ENCODE assay signal across 27 cellular contexts in genomic region chr2:75173746-75174145, GRCh38. TPM values are rescaled to one million over a fixed set of nuclear protein-coding genes. Genes with fewer than 3 reads are reported as not detected.
DNase-seq lines count a peak whose midpoint lies in the region; ATAC-seq and TF ChIP-seq lines count a peak whose summit lies in the region.
"Had no signal": no experiment of that assay in that cellular context is flagged by ENCODE, and none has a peak within 500 bp of the region (broad histone marks: within the 10 kb centered on the region; RNA-seq: fewer than 3 reads in every experiment).

No MANE protein-coding gene starts in this region.

- no peak overlapping the region for H2BK12ac ChIP-seq in H9 (ENCODE audit: insufficient read length, low read depth, low read length)

- H3K79me2 ChIP-seq in H9 (ENCODE audit: insufficient read depth, low read length), result no peaks in the 10 kb centered on the region

- peaks cover 13 to 15% of the 10 kb centered on the region in 2 experiments for H3K9me3 Mint-ChIP-seq in H9
- H3K9me3 Mint-ChIP-seq: CD14-positive monocyte had no signal

- no peak for DNase-seq in H9
- peak; percentile 2 for DNase-seq in NCI-H69 (lab: John Stamatoyannopoulos, UW)
- peak; percentile 64 for DNase-seq in islet precursor cell
- DNase-seq in T-helper 9 cell, result no peak
- DNase-seq in effector memory CD4-positive, alpha-beta T cell, result no peak
- DNase-seq in right lobe of liver, result no peak
- DNase-seq: Calu3; CD8-positive, alpha-beta memory T cell; Kasumi-1; MV-4-11; NCI-H1105; NCI-H1436 treated with DMSO at 0.1 percent for 48 hours; NCI-H187 treated with DMSO at 0.1 percent for 48 hours; NCI-H2107; NCI-H446 treated with DMSO at 0.1 percent for 48 hours; NCI-H526; OCI-M1; Peyer's patch; SHP77 treated with DMSO at 0.1 percent for 48 hours; T-helper 1 cell had no signal

- no peak overlapping the region for H3K56ac ChIP-seq in H9 (ENCODE audit: insufficient read length, low read depth, low read length)

- no peak overlapping the region for H3K9ac ChIP-seq in H9 (ENCODE audit: extremely low read depth, insufficient read length, low read length)

- no peak overlapping the region for H2BK5ac ChIP-seq in H9 (ENCODE audit: insufficient read length, low read length)

- no peaks in the 10 kb centered on the region for H3K36me3 ChIP-seq in effector memory CD4-positive, alpha-beta T cell (ENCODE audit: control insufficient read depth, insufficient read depth, low read length)
- no peaks in the 10 kb centered on the region for H3K36me3 ChIP-seq in right lobe of liver
- H3K36me3 ChIP-seq: Peyer's patch had no signal

- no peaks in the 10 kb centered on the region for H3K79me1 ChIP-seq in H9 (ENCODE audit: insufficient read depth, low read depth, low read length, poor library complexity, severe bottlenecking)

- no peak overlapping the region for H3T11ph ChIP-seq in H9 (ENCODE audit: low read length)

- H2BK120ac ChIP-seq in H9 (ENCODE audit: low read depth, low read length, poor library complexity, severe bottlenecking), result no peak overlapping the region

- no peak overlapping the region for H2BK20ac ChIP-seq in H9 (ENCODE audit: low read depth, low read length, poor library complexity, severe bottlenecking)

- H3K4ac ChIP-seq in H9 (ENCODE audit: low read depth, low read length), result no peak overlapping the region

- H3K27ac Mint-ChIP-seq in H9, result peak overlapping the region; percentile 23 to 96 (median 83)
- H3K27ac Mint-ChIP-seq: B cell; CD14-positive monocyte; CD8-positive, alpha-beta memory T cell had no signal

- H3K9me3 ChIP-seq in H9 (ENCODE audit: control insufficient read depth, low read depth, low read length) (no peaks in the 10 kb centered on the region), right lobe of liver (no peaks in the 10 kb centered on the region)
- no peaks in the 10 kb centered on the region for H3K9me3 ChIP-seq in effector memory CD4-positive, alpha-beta T cell (ENCODE audit: control insufficient read depth, low read length)
- H3K9me3 ChIP-seq: Peyer's patch had no signal

- H3K4me1 ChIP-seq in H9 (ENCODE audit: insufficient read depth, low read length) (peaks cover 9% of the 10 kb centered on the region; the same call in 1 of the 2 replicates), right lobe of liver (no peaks in the 10 kb centered on the region)
- H3K4me1 ChIP-seq in effector memory CD4-positive, alpha-beta T cell (ENCODE audit: control insufficient read depth, insufficient read depth, low read length, poor library complexity, severe bottlenecking), result no peaks in the 10 kb centered on the region
- H3K4me1 ChIP-seq: Peyer's patch had no signal

- H3K27ac ChIP-seq in H9 (ENCODE audit: insufficient read length, low read depth, low read length) (peak overlapping the region; percentile 62), right lobe of liver (no peak overlapping the region)
- no peak overlapping the region for H3K27ac ChIP-seq in effector memory CD4-positive, alpha-beta T cell (ENCODE audit: insufficient read depth, low read length, poor library complexity, severe bottlenecking)
- H3K27ac ChIP-seq: Peyer's patch had no signal

- H2AK5ac ChIP-seq in H9 (ENCODE audit: insufficient read length, low read length), result no peak overlapping the region

- TF ChIP-seq CTCF in H9 (conservative IDR thresholded peaks at IDR 0.05), result no peak
- no peak for TF ChIP-seq CTCF in right lobe of liver (IDR thresholded peaks at IDR 0.05)

- H3K4me3 ChIP-seq in effector memory CD4-positive, alpha-beta T cell (ENCODE audit: insufficient read depth, low read depth, low read length, poor library complexity, severe bottlenecking), result no peak overlapping the region
- no peak overlapping the region for H3K4me3 ChIP-seq in right lobe of liver
- H3K4me3 ChIP-seq: K562, Peyer's patch had no signal

- H2AFZ ChIP-seq in H9 (ENCODE audit: low read length), result no peak overlapping the region

- H3K23ac ChIP-seq in H9 (ENCODE audit: insufficient read length, low read depth, low read length), result no peak overlapping the region

- H2BK15ac ChIP-seq in H9 (ENCODE audit: low read depth, low read length), result no peak overlapping the region

- intact Hi-C loops in right lobe of liver (cut with DNase I), result no loop called here

- H3K4me3 Mint-ChIP-seq in H9, result peak overlapping the region in 1 of 2 experiments; percentile 2; a peak in 1 of 5 replicates
- H3K4me3 Mint-ChIP-seq: B cell; CD14-positive monocyte; CD8-positive, alpha-beta memory T cell had no signal

- H3K27me3 ChIP-seq in H9 (ENCODE audit: insufficient read depth, low read length) (no peaks in the 10 kb centered on the region), right lobe of liver (no peaks in the 10 kb centered on the region)
- H3K27me3 ChIP-seq in effector memory CD4-positive, alpha-beta T cell (replicated peaks; ENCODE audit: control insufficient read depth, insufficient read depth, low read length, poor library complexity, severe bottlenecking), result no peaks in the 10 kb centered on the region
- H3K27me3 ChIP-seq: Peyer's patch had no signal

- H4K5ac ChIP-seq in H9 (ENCODE audit: insufficient read length, low read depth, low read length), result no peak overlapping the region

- TF ChIP-seq POLR2A in right lobe of liver (IDR thresholded peaks at IDR 0.05), result no peak

- no peak overlapping the region for H4K8ac ChIP-seq in H9 (replicated peaks; ENCODE audit: insufficient read length, low read depth, low read length)

- H3K23me2 ChIP-seq in H9 (ENCODE audit: insufficient read length, low read depth, low read length, poor library complexity, severe bottlenecking), result no peaks in the 10 kb centered on the region

- H3K14ac ChIP-seq in H9 (ENCODE audit: insufficient read depth, low read length), result peak overlapping the region; percentile 63; the same call in 1 of the 2 replicates

- ATAC-seq in GM19328 (IDR thresholded peaks at IDR 0.05; ENCODE audit: unreplicated experiment) (no peak), right lobe of liver (no peak)
- ATAC-seq: K562 had no signal

- peak overlapping the region; percentile 23 for H3K4me2 ChIP-seq in H9 (ENCODE audit: insufficient read depth, insufficient read length, low read length)

- peaks cover 10 to 32% (median 20%) of the 10 kb centered on the region in 3 experiments for H3K36me3 Mint-ChIP-seq in H9 (ENCODE audit: insufficient read depth in 1 of 3, low read depth in 3 of 3)
- H3K36me3 Mint-ChIP-seq: CD14-positive monocyte had no signal

- H4K91ac ChIP-seq in H9 (ENCODE audit: insufficient read length, low read depth, low read length), result no peak overlapping the region

- no peaks in the 10 kb centered on the region for H3K27me3 Mint-ChIP-seq in H9 (ENCODE audit: low read depth)

- H3K18ac ChIP-seq in H9 (ENCODE audit: insufficient read length, low read depth, low read length), result no peak overlapping the region

- H3K4me1 Mint-ChIP-seq in H9, result peaks cover 50 to 52% of the 10 kb centered on the region in 2 experiments
- H3K4me1 Mint-ChIP-seq: B cell; CD14-positive monocyte; CD8-positive, alpha-beta memory T cell had no signal

- H4K20me1 ChIP-seq in H9 (ENCODE audit: control insufficient read depth, insufficient read depth, insufficient read length), result no peaks in the 10 kb centered on the region

RNA-seq across cellular contexts. Expression of gene TACR1, which starts 25.6 kb away (rescaled TPM):
- total RNA-seq in H9 (2021) (0.77 and 1.4 TPM in 2 replicates), right lobe of liver (not detected)
- total RNA-seq: A673; Calu3; CD8-positive, alpha-beta memory T cell; Daoy; HT-29; K562 had no signal

Comparison
In these comparisons a context has a peak if more than half of its experiments do, and no peak if none do; other contexts are left out.
1. DNase-seq: peak in NCI-H69 (single experiment) and islet precursor cell (single experiment); none in H9 (single experiment), T-helper 9 cell (single experiment), effector memory CD4-positive, alpha-beta T cell (0 of 3) and right lobe of liver (0 of 3).